ENCODE assay signal across 22 cellular contexts in the genomic region with DNA sequence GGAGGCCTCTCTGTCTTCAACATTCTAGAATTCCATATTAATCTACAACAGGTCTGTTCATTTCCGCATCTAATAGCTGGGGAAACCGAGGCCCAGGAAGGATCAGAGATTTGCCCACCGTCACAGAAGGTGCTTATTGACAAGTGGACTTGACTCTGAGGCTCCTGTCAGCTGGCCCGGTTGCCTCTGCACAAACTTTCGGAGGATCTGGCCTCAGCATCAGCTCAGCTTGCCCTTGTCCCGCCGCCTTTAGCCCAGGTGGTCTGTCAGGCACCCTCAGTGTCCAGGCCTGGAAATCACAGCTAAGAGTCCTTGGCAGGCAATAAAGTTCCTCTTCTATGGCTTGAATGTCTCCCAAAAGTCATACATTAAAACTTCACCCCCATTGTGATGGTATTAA. TPM values are rescaled to one million over a fixed set of nuclear protein-coding genes. Genes with fewer than 3 reads are reported as not detected.
DNase-seq lines count a peak whose midpoint lies in the region; ATAC-seq, FAIRE-seq and TF ChIP-seq lines count a peak whose summit lies in the region.
"Had no signal": no experiment of that assay in that cellular context is flagged by ENCODE, and none has a peak within 500 bp of the region (broad histone marks: within the 10 kb centered on the region; RNA-seq: fewer than 3 reads in every experiment).

No MANE protein-coding gene starts in this region.

- H3K9me3 ChIP-seq in H1 (ENCODE audit: insufficient read depth in 2 of 2, low read depth in 1 of 2, low read length in 1 of 2) (no peaks in the 10 kb centered on the region), psoas muscle (no peaks in the 10 kb centered on the region)
- H3K9me3 ChIP-seq: BLaER1, MG63 had no signal

- no peaks in the 10 kb centered on the region for H3K23me2 ChIP-seq in H1 (ENCODE audit: low read depth, low read length)

- H3K56ac ChIP-seq in H1 (replicated peaks; ENCODE audit: insufficient read length, low read depth, low read length) = no peak overlapping the region

- H3K4me1 Mint-ChIP-seq in activated CD8-positive, alpha-beta memory T cell treated with anti-CD3 and anti-CD28 coated beads, Interleukin-2, amount 10 ng/mL, durations not matched to agents 7 days and 5 days = peaks cover 94% of the 10 kb centered on the region
- H3K4me1 Mint-ChIP-seq in activated CD8-positive, alpha-beta T cell treated with anti-CD3 and anti-CD28 coated beads, Interleukin-2, amount 10 ng/mL, durations not matched to agents 7 days and 5 days (ENCODE audit: low read depth) = peaks cover 90% of the 10 kb centered on the region

- POLR2A ChIA-PET in activated CD8-positive, alpha-beta T cell treated with anti-CD3 and anti-CD28 coated beads, Interleukin-2, amount 10 ng/mL, durations not matched to agents 7 days and 5 days (lab: Charles Lee) = no interaction called here
- POLR2A ChIA-PET in H1 (lab: Charles Lee; ENCODE audit: partially characterized antibody) = no interaction called here

- H3K36me3 Mint-ChIP-seq in activated CD8-positive, alpha-beta memory T cell treated with anti-CD3 and anti-CD28 coated beads, Interleukin-2, amount 10 ng/mL, durations not matched to agents 7 days and 5 days = peaks cover 73% of the 10 kb centered on the region
- H3K36me3 Mint-ChIP-seq in activated CD8-positive, alpha-beta T cell treated with anti-CD3 and anti-CD28 coated beads, Interleukin-2, amount 10 ng/mL, durations not matched to agents 7 days and 5 days (ENCODE audit: low read depth) = peaks cover 91% of the 10 kb centered on the region

- no peaks in the 10 kb centered on the region for H3K79me1 ChIP-seq in H1 (ENCODE audit: low read depth, low read length)

- no peak for TF ChIP-seq RAD21 in H1 (IDR thresholded peaks at IDR 0.05 in 1 of 2, conservative IDR thresholded peaks at IDR 0.05 in 1 of 2; ENCODE audit: low read depth in 2 of 2, low read length in 2 of 2)

- no peaks in the 10 kb centered on the region for H4K20me1 ChIP-seq in H1 (replicated peaks in 1 of 2; ENCODE audit: control insufficient read depth in 1 of 2, insufficient read depth in 2 of 2, low read length in 2 of 2)

- peaks cover 0 to 29% (median 10%) of the 10 kb centered on the region in 4 experiments; a peak in 6 of 7 replicates for H3K4me1 ChIP-seq in H1 (replicated peaks in 1 of 4; ENCODE audit: control insufficient read depth in 3 of 4, insufficient read depth in 4 of 4, low read length in 3 of 4)
- H3K4me1 ChIP-seq in psoas muscle = no peaks in the 10 kb centered on the region

- no peak overlapping the region for H2BK5ac ChIP-seq in H1 (ENCODE audit: low read depth, low read length)

- no peak overlapping the region for H2BK20ac ChIP-seq in H1 (ENCODE audit: low read length)

- no peak overlapping the region for H2BK12ac ChIP-seq in H1 (ENCODE audit: low read depth, low read length)

- no peak for DNase-seq in activated CD8-positive, alpha-beta memory T cell treated with anti-CD3 and anti-CD28 coated beads, Interleukin-2, amount 10 ng/mL, durations not matched to agents 7 days and 5 days
- no peak for DNase-seq in activated CD8-positive, alpha-beta memory T cell treated with anti-CD3 and anti-CD28 coated beads for 24 hours
- no peak for DNase-seq in GM12891 (ENCODE audit: insufficient read length, low spot score)
- DNase-seq in activated CD8-positive, alpha-beta T cell treated with anti-CD3 and anti-CD28 coated beads, Interleukin-2, amount 10 ng/mL, durations not matched to agents 7 days and 5 days = no peak
- no peak for DNase-seq in H1 (ENCODE audit: low read depth in 1 of 2, low spot score in 2 of 2)
- no peak for DNase-seq in H54 (ENCODE audit: insufficient read length, low spot score)
- no peak for DNase-seq in psoas muscle
- DNase-seq: CD4-positive, alpha-beta memory T cell; DMS153; GDM1; Kasumi-1; MG63; NCI-H1048; NCI-H1436; NCI-H1930; NCI-H345; NCI-H526; PC-9 had no signal

- TF ChIP-seq POLR2A in GM12891 (IDR thresholded peaks at IDR 0.05; ENCODE audit: low read depth, low read length) (no peak), H1 (IDR thresholded peaks at IDR 0.05; ENCODE audit: control extremely low read depth in 1 of 2, low read depth in 2 of 2, low read length in 2 of 2) (no peak), H54 (IDR thresholded peaks at IDR 0.05; ENCODE audit: low read depth, low read length) (no peak)

- no peak overlapping the region for H3K4me3 Mint-ChIP-seq in activated CD8-positive, alpha-beta memory T cell treated with anti-CD3 and anti-CD28 coated beads, Interleukin-2, amount 10 ng/mL, durations not matched to agents 7 days and 5 days
- no peak overlapping the region for H3K4me3 Mint-ChIP-seq in activated CD8-positive, alpha-beta T cell treated with anti-CD3 and anti-CD28 coated beads, Interleukin-2, amount 10 ng/mL, durations not matched to agents 7 days and 5 days
- H3K4me3 Mint-ChIP-seq: CD4-positive, alpha-beta memory T cell had no signal

- no peak overlapping the region for H3K23ac ChIP-seq in H1 (ENCODE audit: insufficient read length)

- H3K27me3 Mint-ChIP-seq in activated CD8-positive, alpha-beta memory T cell treated with anti-CD3 and anti-CD28 coated beads, Interleukin-2, amount 10 ng/mL, durations not matched to agents 7 days and 5 days = no peaks in the 10 kb centered on the region
- no peaks in the 10 kb centered on the region for H3K27me3 Mint-ChIP-seq in activated CD8-positive, alpha-beta T cell treated with anti-CD3 and anti-CD28 coated beads, Interleukin-2, amount 10 ng/mL, durations not matched to agents 7 days and 5 days (ENCODE audit: low read depth)
- H3K27me3 Mint-ChIP-seq: CD4-positive, alpha-beta memory T cell had no signal

- H3K4me2 ChIP-seq in H1 (ENCODE audit: insufficient read depth in 1 of 2, low read depth in 2 of 2, low read length in 2 of 2) = no peak overlapping the region
- H3K4me2 ChIP-seq: BLaER1, PC-9 had no signal

- H2AK5ac ChIP-seq in H1 (ENCODE audit: low read depth, low read length) = no peak overlapping the region

- H3K4me3 ChIP-seq in H1 (ENCODE audit: extremely low read depth in 1 of 4, insufficient read depth in 2 of 4, low read depth in 3 of 4, low read length in 4 of 4) (no peak overlapping the region), psoas muscle (no peak overlapping the region)
- H3K4me3 ChIP-seq: BLaER1, MG63, PC-9 had no signal

- intact Hi-C loops in psoas muscle (cut with DNase I) = no loop called here

- no peak for ATAC-seq in activated CD8-positive, alpha-beta memory T cell treated with anti-CD3 and anti-CD28 coated beads, Interleukin-2, amount 10 ng/mL, durations not matched to agents 7 days and 5 days
- ATAC-seq in activated CD8-positive, alpha-beta T cell treated with anti-CD3 and anti-CD28 coated beads, Interleukin-2, amount 10 ng/mL, durations not matched to agents 7 days and 5 days = no peak
- ATAC-seq in psoas muscle = no peak
- ATAC-seq: HCT116 had no signal

- no peak overlapping the region for H3K9ac ChIP-seq in H1 (replicated peaks in 1 of 4; ENCODE audit: extremely low read depth in 1 of 4, low read depth in 3 of 4, low read length in 3 of 4)
- H3K9ac ChIP-seq: BLaER1 had no signal

- no peak for TF ChIP-seq EP300 in H1 (IDR thresholded peaks at IDR 0.05; ENCODE audit: borderline replicate concordance in 1 of 2, low read depth in 2 of 2, low read length in 2 of 2)

- H3K27ac ChIP-seq in H1 (ENCODE audit: low read depth, low read length) = no peak overlapping the region
- H3K27ac ChIP-seq in psoas muscle = no peak overlapping the region
- H3K27ac ChIP-seq: BLaER1, PC-9, RWPE1 had no signal

- no peak overlapping the region for H3K14ac ChIP-seq in H1 (ENCODE audit: insufficient read length)

- WGBS in H1 (ENCODE audit: extremely low coverage in 1 of 2, insufficient coverage in 1 of 2, insufficient read length in 1 of 2, insufficient replicate concordance in 2 of 2, low coverage in 1 of 2, low lambda C conversion rate in 2 of 2, missing lambda C conversion rate in 1 of 2), 2 experiments = 84% methylated on average over 7 of the region's 7 CpGs; no CpG with 5 or more reads in 1 of the 2 experiments
- WGBS in psoas muscle, 3 donors = 92 to 98% (median 96%) methylated on average over 7 of the region's 7 CpGs

- H3K79me2 ChIP-seq in H1 (ENCODE audit: control insufficient read depth in 1 of 2, insufficient read depth in 2 of 2, low read length in 2 of 2) = no peaks in the 10 kb centered on the region

- no peak overlapping the region for H4K5ac ChIP-seq in H1 (ENCODE audit: insufficient read length, low read depth, low read length)

- H3K36me3 ChIP-seq in H1 (ENCODE audit: control insufficient read depth in 2 of 4, insufficient read depth in 4 of 4, low read length in 3 of 4) (no peaks in the 10 kb centered on the region), psoas muscle (ENCODE audit: insufficient read depth in 1 of 2, low read depth in 1 of 2) (no peaks in the 10 kb centered on the region)
- H3K36me3 ChIP-seq: BLaER1, MG63 had no signal

- no peak overlapping the region for H4K91ac ChIP-seq in H1 (replicated peaks; ENCODE audit: insufficient read length, low read length)

- H3K27ac Mint-ChIP-seq in activated CD8-positive, alpha-beta memory T cell treated with anti-CD3 and anti-CD28 coated beads, Interleukin-2, amount 10 ng/mL, durations not matched to agents 7 days and 5 days = peak overlapping the region; percentile 61
- H3K27ac Mint-ChIP-seq in activated CD8-positive, alpha-beta T cell treated with anti-CD3 and anti-CD28 coated beads, Interleukin-2, amount 10 ng/mL, durations not matched to agents 7 days and 5 days = peak overlapping the region; percentile 77

- TF ChIP-seq CTCF in H1 (IDR thresholded peaks at IDR 0.05; ENCODE audit: control extremely low read depth in 1 of 3, insufficient read depth in 1 of 3, low read depth in 1 of 3, low read length in 3 of 3) = no peak
- TF ChIP-seq CTCF in psoas muscle (IDR thresholded peaks at IDR 0.05) = no peak

- H3K4ac ChIP-seq in H1 (replicated peaks; ENCODE audit: insufficient read length, low read depth, low read length) = no peak overlapping the region

- no peak overlapping the region for H4K8ac ChIP-seq in H1 (ENCODE audit: extremely low read depth, insufficient read depth, low read length)

- no peak overlapping the region for H2BK15ac ChIP-seq in H1 (ENCODE audit: low read length)

- no peak overlapping the region for H2BK120ac ChIP-seq in H1 (replicated peaks; ENCODE audit: low read depth, low read length)

- H2AFZ ChIP-seq in H1 (ENCODE audit: low read length) = no peak overlapping the region
- H2AFZ ChIP-seq: PC-9 had no signal

- CTCF ChIA-PET in activated CD8-positive, alpha-beta memory T cell treated with anti-CD3 and anti-CD28 coated beads, Interleukin-2, amount 10 ng/mL, durations not matched to agents 7 days and 5 days (lab: Charles Lee) = interaction anchor here (1.6 kb wide), 1 partner anchor 13 kb away, joined by 8 read pairs; no protein-coding TSS in a partner anchor
- CTCF ChIA-PET in activated CD8-positive, alpha-beta T cell treated with anti-CD3 and anti-CD28 coated beads, Interleukin-2, amount 10 ng/mL, durations not matched to agents 7 days and 5 days (lab: Charles Lee) = interaction anchor here (7.0 kb wide), 1 partner anchor 99 kb away, joined by 28 read pairs; no protein-coding TSS in a partner anchor
- CTCF ChIA-PET in H1 (lab: Charles Lee; ENCODE audit: partially characterized antibody) = interaction anchor here (1.2 to 4.8 kb wide), 3 partner anchors 9 to 99 kb away, joined by 3 to 36 read pairs (median 19); no protein-coding TSS in a partner anchor

- H3K18ac ChIP-seq in H1 (ENCODE audit: extremely low read depth, low read length) = 0 out of 2 replicates have a peak overlapping the region, but pooled peaks have one; percentile 33

- H3K9me3 Mint-ChIP-seq in activated CD8-positive, alpha-beta memory T cell treated with anti-CD3 and anti-CD28 coated beads, Interleukin-2, amount 10 ng/mL, durations not matched to agents 7 days and 5 days (ENCODE audit: low read depth) = no peaks in the 10 kb centered on the region
- no peaks in the 10 kb centered on the region for H3K9me3 Mint-ChIP-seq in activated CD8-positive, alpha-beta T cell treated with anti-CD3 and anti-CD28 coated beads, Interleukin-2, amount 10 ng/mL, durations not matched to agents 7 days and 5 days (ENCODE audit: insufficient read depth)

- FAIRE-seq in GM12891 (lab: Jason Lieb, UNC) (peak; percentile 33), H1 (lab: Jason Lieb, UNC) (no peak), H54 (lab: Jason Lieb, UNC) (no peak)
- FAIRE-seq: A204.1 had no signal

- H3K27me3 ChIP-seq in H1 (replicated peaks in 1 of 4; ENCODE audit: control insufficient read depth in 3 of 4, extremely low read depth in 1 of 4, insufficient read depth in 3 of 4, low read length in 3 of 4) (peaks cover 6 to 29% (median 27%) of the 10 kb centered on the region in 4 experiments), psoas muscle (ENCODE audit: insufficient read depth in 3 of 3, low read length in 2 of 3) (peaks cover 0 to 18% (median 4%) of the 10 kb centered on the region in 3 donors)
- H3K27me3 ChIP-seq: MG63 had no signal

RNA-seq across cellular contexts. Expression of a gene that starts 8.2 kb away (rescaled TPM):
- total RNA-seq in activated CD8-positive, alpha-beta memory T cell treated with anti-CD3 and anti-CD28 coated beads, Interleukin-2, amount 10 ng/mL, durations not matched to agents 7 days and 5 days = 100 to 1,000 TPM; 224 to 246 TPM
- 82.2 TPM for polyA plus RNA-seq in GM12891 (2012; ENCODE audit: low read depth, missing spikeins)
- 100 to 1,000 TPM; 144 to 147 TPM for total RNA-seq in activated CD8-positive, alpha-beta T cell treated with anti-CD3 and anti-CD28 coated beads, Interleukin-2, amount 10 ng/mL, durations not matched to agents 7 days and 5 days
- 0.48 and 0.82 TPM in 2 replicates for total RNA-seq in H1 (2021; fragmentation: NEBNext Ultra II Directional; extraction: Animal tissue kit (Norgen Biotek cat#: 25700))
- polyA plus RNA-seq in H1 (2011; rRNA removed) (0.49 and 0.62 TPM in 2 replicates), psoas muscle (under 1 TPM; 0.16 to 0.20 (median 0.18) TPM)
- polyA plus RNA-seq in H1 (2011; cell fraction: cytosol; rRNA removed) = 0.44 TPM
- polyA plus RNA-seq in H1 (2011; cell fraction: nucleus; rRNA removed) = 0.70 TPM
- 0.33 to 1.3 TPM (median 0.64 TPM) in 4 replicates for polyA plus RNA-seq in H1 (2012, experiment 1 of 2)
- polyA plus RNA-seq in H1 (2012, experiment 2 of 2) = 0.55 TPM
- polyA plus RNA-seq in H1 (2013, experiment 1 of 2) = 0.61 TPM
- 0.52 TPM for polyA plus RNA-seq in H1 (2013, experiment 2 of 2)
- 0.13 TPM in 1 of 2 replicates, not detected in the other for polyA minus RNA-seq in H1 (2011; rRNA and poly(A)+ RNA removed)
- 1.5 TPM for polyA minus RNA-seq in H1 (2011; cell fraction: cytosol; rRNA and poly(A)+ RNA removed)
- polyA minus RNA-seq in H1 (2011; cell fraction: nucleus; rRNA and poly(A)+ RNA removed) = 0.30 TPM
- under 1 TPM; 0.28 to 0.59 (median 0.58) TPM for total RNA-seq in psoas muscle
- total RNA-seq: PC-9 had no signal

Comparison
In these comparisons a context has a peak if more than half of its experiments do, and no peak if none do; other contexts are left out.
1. RNA of a gene that starts 8.2 kb away (total RNA-seq): 224 to 246 TPM in activated CD8-positive, alpha-beta memory T cell treated with anti-CD3 and anti-CD28 coated beads, Interleukin-2, amount 10 ng/mL, durations not matched to agents 7 days and 5 days and 144 to 147 TPM in activated CD8-positive, alpha-beta T cell treated with anti-CD3 and anti-CD28 coated beads, Interleukin-2, amount 10 ng/mL, durations not matched to agents 7 days and 5 days; 0.48 to 0.82 TPM in H1 and 0.28 to 0.59 TPM in psoas muscle; every median in the first group is over 10 times any median in the second.